ENCODE assay signal across 8 cellular contexts in genomic region chr17:66191607-66192377, GRCh38. TPM values are rescaled to one million over a fixed set of nuclear protein-coding genes. Genes with fewer than 3 reads are reported as not detected.
DNase-seq lines count a peak whose midpoint lies in the region; ATAC-seq and TF ChIP-seq lines count a peak whose summit lies in the region.

Gene CEP112 (minus strand): TSS chr17:66192133.

- H3K36me3 ChIP-seq in KOPT-K1 (ENCODE audit: insufficient read depth, low read length) (no peaks in the 10 kb centered on the region), neural progenitor cell (no peaks in the 10 kb centered on the region), stomach (no peaks in the 10 kb centered on the region)

- peaks cover 29% of the 10 kb centered on the region for H3K79me2 ChIP-seq in neural progenitor cell (ENCODE audit: low read depth)

- peak; percentile 88 for DNase-seq in CD1c-positive myeloid dendritic cell (ENCODE audit: extremely low spot score)
- peak; percentile 61 for DNase-seq in RWPE1 (ENCODE audit: low spot score)
- DNase-seq in activated gamma-delta T cell treated with Interleukin-2 at 50 U/mL for 16 hours: peak; percentile 86
- DNase-seq in foreskin melanocyte: peak; percentile 17
- peak; percentile 98 for DNase-seq in neural progenitor cell (ENCODE audit: low spot score)
- DNase-seq in stomach: peak; percentile 76

- H3K4me3 Mint-ChIP-seq in neural progenitor cell: peak within 1 kb of the TSS; percentile 95

- ATAC-seq in GM21526 (IDR thresholded peaks at IDR 0.05; ENCODE audit: low FRiP score, unreplicated experiment): peak; percentile 53

- peak within 1 kb of the TSS; percentile 82 for H3K4me2 ChIP-seq in neural progenitor cell

- H3K27ac ChIP-seq in KOPT-K1 (ENCODE audit: low read depth, low read length, poor library complexity, severe bottlenecking) (peak within 1 kb of the TSS; percentile 74), RWPE1 (peak within 1 kb of the TSS; percentile 71), neural progenitor cell (no peak within 1 kb of the TSS), stomach (peak within 1 kb of the TSS; percentile 65 to 84 (median 76))

- H3K9me3 ChIP-seq in KOPT-K1 (ENCODE audit: insufficient read depth, low read length, poor library complexity, severe bottlenecking) (no peaks in the 10 kb centered on the region), neural progenitor cell (ENCODE audit: low read depth) (no peaks in the 10 kb centered on the region), stomach (no peaks in the 10 kb centered on the region)

- H3K27me3 ChIP-seq in neural progenitor cell: no peaks in the 10 kb centered on the region
- no peaks in the 10 kb centered on the region for H3K27me3 ChIP-seq in stomach

- peaks cover 20% of the 10 kb centered on the region for H4K20me1 ChIP-seq in neural progenitor cell (ENCODE audit: low read depth)

- H3F3A ChIP-seq in neural progenitor cell (ENCODE audit: low read depth): peaks cover 4% of the 10 kb centered on the region

- no peak for TF ChIP-seq EP300 in stomach (IDR thresholded peaks at IDR 0.05)

- no peaks in the 10 kb centered on the region for H3K36me3 Mint-ChIP-seq in neural progenitor cell

- H3K4me1 ChIP-seq in neural progenitor cell (peaks cover 15% of the 10 kb centered on the region), stomach (peaks cover 18 to 40% (median 31%) of the 10 kb centered on the region in 4 donors)

- peak within 1 kb of the TSS; percentile 72 for H3K27ac Mint-ChIP-seq in neural progenitor cell

- TF ChIP-seq CTCF in RWPE1 (conservative IDR thresholded peaks at IDR 0.05; ENCODE audit: low read depth) (no peak), neural progenitor cell (IDR thresholded peaks at IDR 0.05) (no peak), stomach (IDR thresholded peaks at IDR 0.05) (no peak)

- WGBS in stomach, 5 donors: 0 to 1% (median 0%) methylated on average over 37 to 81 of the region's 81 CpGs

- H3K4me3 ChIP-seq in neural progenitor cell: peak within 1 kb of the TSS; percentile 64
- peak within 1 kb of the TSS; percentile 71 to 82 (median 78) for H3K4me3 ChIP-seq in stomach

- CTCF ChIA-PET in RWPE1 (lab: Yijun Ruan, JAX): interaction anchor here (0.6 kb wide), 1 partner anchor 540 kb away, joined by 3 read pairs; no protein-coding TSS in a partner anchor

- TF ChIP-seq POLR2A in stomach (IDR thresholded peaks at IDR 0.05): no peak

- H3K9ac ChIP-seq in neural progenitor cell: no peak within 1 kb of the TSS

- H3K4me1 Mint-ChIP-seq in neural progenitor cell: peaks cover 24% of the 10 kb centered on the region

- H2AFZ ChIP-seq in neural progenitor cell (replicated peaks): peak within 1 kb of the TSS; percentile 65

- peaks cover 3% of the 10 kb centered on the region for H3K27me3 Mint-ChIP-seq in neural progenitor cell (ENCODE audit: insufficient read depth, low read depth)

- POLR2A ChIA-PET in RWPE1 (lab: Yijun Ruan, JAX; ENCODE audit: low non-redundant PET): no interaction called here

- intact Hi-C loops in stomach (cut with DNase I; ENCODE audit: low total_unique reads): no loop called here

- H3K9me3 Mint-ChIP-seq in neural progenitor cell: no peaks in the 10 kb centered on the region

RNA-seq across cellular contexts. Expression of gene CEP112, which starts in this region (rescaled TPM):
- total RNA-seq in neural progenitor cell (ENCODE audit: low replicate concordance) (6.9 and 9.7 TPM in 2 replicates), stomach (100 to 1,000 TPM in 1 of 5 donors, 10 to 100 TPM in 3, 1 to 10 TPM in 1; 9.6 to 108 (median 27.7) TPM)
- 1 to 10 TPM; 3.5 to 9.9 (median 9.0) TPM for polyA plus RNA-seq in stomach

Comparison
In these comparisons a context has a peak if more than half of its experiments do, and no peak if none do; other contexts are left out.
1. DNase-seq: peak in every context shown above with its lines; median percentile 98 in neural progenitor cell; 88 in CD1c-positive myeloid dendritic cell; 86 in activated gamma-delta T cell treated with Interleukin-2 at 50 U/mL for 16 hours; 76 in stomach; 61 in RWPE1; 17 in foreskin melanocyte.